In the genomic region with DNA sequence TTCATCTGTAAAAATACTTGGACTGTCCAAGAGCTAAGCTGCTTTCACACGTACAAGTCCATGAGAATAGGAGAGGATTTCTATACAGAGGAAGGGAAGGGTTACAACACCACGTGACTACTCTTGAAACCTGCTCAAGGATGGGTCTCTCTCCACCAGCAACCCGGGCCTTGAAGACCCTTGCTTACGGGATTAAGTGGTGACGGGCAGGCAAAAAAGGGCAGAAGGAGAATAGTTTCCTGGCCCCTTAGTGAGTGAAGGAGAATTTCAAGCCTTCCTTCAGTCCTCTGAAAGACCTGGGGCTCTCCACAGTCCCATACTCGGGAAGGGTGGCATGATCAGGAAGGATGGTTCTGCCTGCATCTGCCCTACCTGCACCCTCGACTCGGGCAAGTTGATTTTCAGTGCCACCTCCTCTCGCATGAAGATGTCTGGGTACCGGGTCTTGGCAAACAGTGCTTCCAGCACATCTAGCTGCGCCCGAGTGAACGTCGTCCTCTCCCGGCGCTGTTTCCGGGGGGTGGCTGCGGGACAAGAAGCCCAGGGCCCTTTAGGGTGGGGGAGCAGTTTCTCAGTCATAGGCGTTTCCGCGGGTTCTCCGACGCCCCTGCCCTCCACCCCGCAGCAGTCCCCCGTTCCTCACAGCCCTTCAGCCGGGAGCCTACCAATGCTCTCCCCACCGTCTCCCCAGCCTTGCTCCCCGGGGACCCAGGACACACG, we compare ENCODE assay signal across 22 cellular contexts. TPM values are rescaled to one million over a fixed set of nuclear protein-coding genes. Genes with fewer than 3 reads are reported as not detected.
"Had no signal": no experiment of that assay in that cellular context is flagged by ENCODE, and none has a peak within 500 bp of the region (broad histone marks: within the 10 kb centered on the region; RNA-seq: fewer than 3 reads in every experiment).

No MANE protein-coding gene starts in this region.

- H3K9me3 Mint-ChIP-seq: stimulated activated naive CD8-positive, alpha-beta T cell treated with anti-CD3 and anti-CD28 coated beads, Interleukin-15, Interleukin-2, amounts not matched to agents 100 ng/mL and 50 ng/mL, for 24 hours had no signal

- H3K4me1 Mint-ChIP-seq: activated B cell treated with CpG ODN at 0.5 μM for 24 hours had no signal

- H3K4me3 Mint-ChIP-seq: activated B cell treated with CpG ODN at 0.5 μM for 24 hours; memory B cell; nephron; stimulated activated naive CD8-positive, alpha-beta T cell treated with anti-CD3 and anti-CD28 coated beads, Interleukin-15, Interleukin-2, amounts not matched to agents 100 ng/mL and 50 ng/mL, for 24 hours had no signal

- H3K36me3 Mint-ChIP-seq: memory B cell had no signal

- H3K4me3 ChIP-seq: body of pancreas, left lung, upper lobe of left lung had no signal

- DNase-seq: activated B cell treated with CpG ODN at 0.5 μM for 24 hours; activated CD4-positive, alpha-beta T cell treated with anti-CD3 and anti-CD28 coated beads, Interleukin-2, amount 50 U/mL, for 1 hour; activated effector memory CD4-positive, alpha-beta T cell treated with Interleukin-2 at 50 U/mL for 16 hours; activated T-cell treated with anti-CD3 and anti-CD28 coated beads for 4 hours; amniotic stem cell; body of pancreas; hypothalamus; left lung; stimulated activated CD4-positive, alpha-beta T cell treated with anti-CD3 and anti-CD28 coated beads, Interleukin-4, amount 100 ng/mL, for 1 hour; stimulated activated CD8-positive, alpha-beta memory T cell treated with anti-CD3 and anti-CD28 coated beads, Interleukin-4, amount 100 ng/mL, for 48 hours had no signal

- H3K27ac ChIP-seq: body of pancreas, left lung, upper lobe of left lung had no signal

- ATAC-seq: activated naive CD4-positive, alpha-beta T cell treated with anti-CD3 and anti-CD28 coated beads, Interleukin-2, amount 50 U/mL, for 72 hours; body of pancreas; esophagus mucosa; left lung had no signal

- H3K9me3 ChIP-seq: body of pancreas, left lung had no signal

- H3K36me3 ChIP-seq: left lung, upper lobe of left lung had no signal

- H3K27ac Mint-ChIP-seq: activated B cell treated with CpG ODN at 0.5 μM for 24 hours; activated naive CD4-positive, alpha-beta T cell treated with anti-CD3 and anti-CD28 coated beads, Interleukin-2, amount 50 U/mL, for 72 hours; memory B cell; nephron; stimulated activated naive CD8-positive, alpha-beta T cell treated with anti-CD3 and anti-CD28 coated beads, Interleukin-15, Interleukin-2, amounts not matched to agents 100 ng/mL and 50 ng/mL, for 24 hours had no signal

RNA-seq across cellular contexts. Expression of a gene that starts 6.3 kb away (rescaled TPM):
- total RNA-seq: activated B cell treated with CpG ODN at 0.5 μM for 24 hours; activated CD8-positive, alpha-beta memory T cell treated with anti-CD3 and anti-CD28 coated beads for 36 hours; activated naive CD4-positive, alpha-beta T cell treated with anti-CD3 and anti-CD28 coated beads, Interleukin-2, amount 50 U/mL, for 72 hours; body of pancreas; esophagus mucosa; glomerular endothelial cell; left lung; osteocyte; pulmonary artery endothelial cell; T-helper 1 cell treated with Interleukin-12 subunit alpha and Interleukin-12 subunit beta and Interleukin-4 antibody, amounts not matched to agents 30 ng/mL and 1 ng/mL, for 36 hours; upper lobe of left lung had no signal
- polyA plus RNA-seq: keratinocyte had no signal
